ENCODE assay signal across 9 cellular contexts in genomic region chr7:29565186-29565540, GRCh38. TPM values are rescaled to one million over a fixed set of nuclear protein-coding genes. Genes with fewer than 3 reads are reported as not detected.
A peak's percentile ranks its signal among the peaks of the same experiment; 100 is the strongest.
DNase-seq lines count a peak whose midpoint lies in the region; ATAC-seq and TF ChIP-seq lines count a peak whose summit lies in the region.
"Had no signal": no experiment of that assay in that cellular context is flagged by ENCODE, and none has a peak within 500 bp of the region (broad histone marks: within the 10 kb centered on the region; RNA-seq: fewer than 3 reads in every experiment).

No MANE protein-coding gene starts in this region.

- peaks cover 30 to 42% (median 38%) of the 10 kb centered on the region in 4 donors for H3K4me1 ChIP-seq in upper lobe of left lung

- H3K36me3 ChIP-seq in upper lobe of left lung: no peaks in the 10 kb centered on the region

- H3K9me3 Mint-ChIP-seq in activated T-cell treated with anti-CD3 and anti-CD28 coated beads, Interleukin-2, amount 50 U/mL, for 72 hours: no peaks in the 10 kb centered on the region
- no peaks in the 10 kb centered on the region for H3K9me3 Mint-ChIP-seq in activated T-cell treated with anti-CD3 and anti-CD28 coated beads, Interleukin-2, amount 50 U/mL, for 4 hours
- no peaks in the 10 kb centered on the region for H3K9me3 Mint-ChIP-seq in mesothelial cell of epicardium

- peak overlapping the region; percentile 80 to 83 for H3K4me3 Mint-ChIP-seq in activated T-cell treated with anti-CD3 and anti-CD28 coated beads, Interleukin-2, amount 50 U/mL, for 72 hours
- H3K4me3 Mint-ChIP-seq in activated T-cell treated with anti-CD3 and anti-CD28 coated beads, Interleukin-2, amount 50 U/mL, for 4 hours: no peak overlapping the region
- peak overlapping the region; percentile 81 for H3K4me3 Mint-ChIP-seq in mesothelial cell of epicardium

- TF ChIP-seq EP300 in upper lobe of left lung (IDR thresholded peaks at IDR 0.05): no peak

- H3K4me3 ChIP-seq in upper lobe of left lung: peak overlapping the region in 3 of 4 donors; percentile 30 to 53 (median 46)

- H3K27me3 ChIP-seq in upper lobe of left lung: peaks cover 0 to 41% (median 21%) of the 10 kb centered on the region in 4 donors

- peaks cover 21% of the 10 kb centered on the region for H3K4me1 Mint-ChIP-seq in activated T-cell treated with anti-CD3 and anti-CD28 coated beads, Interleukin-2, amount 50 U/mL, for 72 hours (ENCODE audit: low read depth)
- H3K4me1 Mint-ChIP-seq in activated T-cell treated with anti-CD3 and anti-CD28 coated beads, Interleukin-2, amount 50 U/mL, for 4 hours (ENCODE audit: low read depth): peaks cover 13% of the 10 kb centered on the region
- H3K4me1 Mint-ChIP-seq in mesothelial cell of epicardium: peaks cover 18% of the 10 kb centered on the region

- TF ChIP-seq POLR2A in upper lobe of left lung (IDR thresholded peaks at IDR 0.05): no peak

- DNase-seq in activated T-cell treated with anti-CD3 and anti-CD28 coated beads, Interleukin-2, amount 50 U/mL, for 72 hours: no peak
- DNase-seq in activated T-cell treated with anti-CD3 and anti-CD28 coated beads, Interleukin-2, amount 50 U/mL, for 4 hours: no peak
- peak; percentile 8 for DNase-seq in cerebellar cortex (ENCODE audit: low spot score)
- DNase-seq in mesothelial cell of epicardium (ENCODE audit: low spot score in 2 of 2, unreplicated experiment in 2 of 2): no peak
- DNase-seq in upper lobe of left lung: no peak
- no peak for DNase-seq in NCI-H1436 (lab: John Stamatoyannopoulos, UW)
- DNase-seq in NCI-H510A treated with DMSO at 0.1 percent for 48 hours (lab: John Stamatoyannopoulos, UW): no peak
- DNase-seq in LoVo (ENCODE audit: low spot score): no peak
- DNase-seq: activated T-cell treated with anti-CD3 and anti-CD28 coated beads, Interleukin-2, amount 50 U/mL, for 1 hour had no signal

- no peak for TF ChIP-seq CTCF in mesothelial cell of epicardium (IDR thresholded peaks at IDR 0.05; ENCODE audit: unreplicated experiment)
- TF ChIP-seq CTCF in upper lobe of left lung (IDR thresholded peaks at IDR 0.05): no peak

- no peak overlapping the region for H3K27ac Mint-ChIP-seq in activated T-cell treated with anti-CD3 and anti-CD28 coated beads, Interleukin-2, amount 50 U/mL, for 72 hours
- H3K27ac Mint-ChIP-seq in mesothelial cell of epicardium: peak overlapping the region; percentile 45

- no peaks in the 10 kb centered on the region for H3K9me3 ChIP-seq in upper lobe of left lung

- peaks cover 85% of the 10 kb centered on the region for H3K27me3 Mint-ChIP-seq in activated T-cell treated with anti-CD3 and anti-CD28 coated beads, Interleukin-2, amount 50 U/mL, for 72 hours (ENCODE audit: low read depth)
- H3K27me3 Mint-ChIP-seq in activated T-cell treated with anti-CD3 and anti-CD28 coated beads, Interleukin-2, amount 50 U/mL, for 4 hours (ENCODE audit: low read depth): peaks cover 66% of the 10 kb centered on the region
- H3K27me3 Mint-ChIP-seq in mesothelial cell of epicardium (ENCODE audit: low read depth): peaks cover 29% of the 10 kb centered on the region

- no peak for ATAC-seq in activated T-cell treated with anti-CD3 and anti-CD28 coated beads, Interleukin-2, amount 50 U/mL, for 72 hours (replicated peaks in 1 of 2)
- ATAC-seq in activated T-cell treated with anti-CD3 and anti-CD28 coated beads, Interleukin-2, amount 50 U/mL, for 4 hours: no peak
- peak in 1 of 2 donors; percentile 16 for ATAC-seq in upper lobe of left lung (ENCODE audit: low FRiP score in 2 of 2)

- H3K36me3 Mint-ChIP-seq in activated T-cell treated with anti-CD3 and anti-CD28 coated beads, Interleukin-2, amount 50 U/mL, for 72 hours (ENCODE audit: insufficient read depth in 2 of 2): no peaks in the 10 kb centered on the region
- H3K36me3 Mint-ChIP-seq in activated T-cell treated with anti-CD3 and anti-CD28 coated beads, Interleukin-2, amount 50 U/mL, for 4 hours (ENCODE audit: insufficient read depth): no peaks in the 10 kb centered on the region
- no peaks in the 10 kb centered on the region for H3K36me3 Mint-ChIP-seq in mesothelial cell of epicardium

- 2 to 5% methylated on average over 9 of the region's 9 CpGs for WGBS in upper lobe of left lung, 2 donors

- peak overlapping the region in 1 of 4 donors; percentile 26 for H3K27ac ChIP-seq in upper lobe of left lung

RNA-seq across cellular contexts. Expression of gene PRR15, which starts 1.5 kb away (rescaled TPM):
- not detected for total RNA-seq in activated T-cell treated with anti-CD3 and anti-CD28 coated beads, Interleukin-2, amount 50 U/mL, for 72 hours
- under 1 TPM in 2 of 3 donors, not detected in 1; 0.11 TPM for total RNA-seq in activated T-cell treated with anti-CD3 and anti-CD28 coated beads, Interleukin-2, amount 50 U/mL, for 4 hours
- total RNA-seq in mesothelial cell of epicardium: 4.9 to 7.2 TPM (median 6.6 TPM) in 3 replicates
- total RNA-seq in upper lobe of left lung: 10 to 100 TPM in 1 of 6 donors, 1 to 10 TPM in 5; 2.1 to 13.5 (median 3.5) TPM
